8 cellular contexts compared by ENCODE assay signal in genomic region chr13:26051231-26052135, GRCh38. TPM values are rescaled to one million over a fixed set of nuclear protein-coding genes. Genes with fewer than 3 reads are reported as not detected.
A peak's percentile ranks its signal among the peaks of the same experiment; 100 is the strongest.
DNase-seq lines count a peak whose midpoint lies in the region; ATAC-seq and TF ChIP-seq lines count a peak whose summit lies in the region.

Gene SHISA2, minus strand, starts transcription at chr13:26052016. Its CDS starts 1,041 bp downstream, at chr13:26050975.

- H3K9me2 ChIP-seq in GM23338 (ENCODE audit: insufficient read depth) = no peaks in the 10 kb centered on the region

- H3K27ac Mint-ChIP-seq in GM23338 (no peak within 1 kb of the TSS), natural killer cell (no peak within 1 kb of the TSS), type B pancreatic cell (peak within 1 kb of the TSS; percentile 65)
- no peak within 1 kb of the TSS for H3K27ac Mint-ChIP-seq in activated T-helper 17 cell treated with anti-CD3 and anti-CD28 coated beads, Interleukin-2, amount 50 U/mL, for 72 hours

- DNase-seq in GM23338 (ENCODE audit: low spot score) = peak; percentile 82
- peak; percentile 67 for DNase-seq in NCI-H345 (lab: John Stamatoyannopoulos, UW)
- peak; percentile 57 for DNase-seq in fibroblast of pulmonary artery (ENCODE audit: low read depth)
- no peak for DNase-seq in natural killer cell
- no peak for DNase-seq in type B pancreatic cell (ENCODE audit: extremely low spot score, unreplicated experiment)
- DNase-seq in CD1c-positive myeloid dendritic cell (ENCODE audit: extremely low spot score) = no peak

- H3K79me2 ChIP-seq in GM23338 (replicated peaks; ENCODE audit: insufficient read depth) = no peaks in the 10 kb centered on the region; the same call in 1 of the 2 replicates

- peaks cover 58% of the 10 kb centered on the region for H3K27me3 ChIP-seq in GM23338 (ENCODE audit: insufficient read depth)

- H3K36me3 ChIP-seq in GM23338 (ENCODE audit: insufficient read depth) = no peaks in the 10 kb centered on the region

- H3K27ac ChIP-seq in GM23338 (ENCODE audit: low read depth) = no peak within 1 kb of the TSS

- 0 out of 2 replicates have a peak, but pooled peaks cover 6% of the 10 kb centered on the region for H3F3A ChIP-seq in GM23338 (replicated peaks; ENCODE audit: low read depth)

- TF ChIP-seq CTCF in GM23338 (conservative IDR thresholded peaks at IDR 0.05; ENCODE audit: low read depth in 2 of 2) (no peak), fibroblast of pulmonary artery (IDR thresholded peaks at IDR 0.05; ENCODE audit: low read length, missing control alignments) (no peak), natural killer cell (IDR thresholded peaks at IDR 0.05) (no peak), type B pancreatic cell (conservative IDR thresholded peaks at IDR 0.05) (no peak)

- H3K27me3 Mint-ChIP-seq in GM23338 (ENCODE audit: insufficient read depth, low read depth, poor library complexity) (peaks cover 31% of the 10 kb centered on the region), natural killer cell (ENCODE audit: low read depth in 2 of 2) (peaks cover 46 to 69% of the 10 kb centered on the region in 2 donors), type B pancreatic cell (peaks cover 53% of the 10 kb centered on the region)
- peaks cover 24% of the 10 kb centered on the region for H3K27me3 Mint-ChIP-seq in activated T-helper 17 cell treated with anti-CD3 and anti-CD28 coated beads, Interleukin-2, amount 50 U/mL, for 72 hours

- H2AFZ ChIP-seq in GM23338 = peak within 1 kb of the TSS; percentile 100

- H4K20me1 ChIP-seq in GM23338 (replicated peaks; ENCODE audit: insufficient read depth) = 0 out of 2 replicates have a peak, but pooled peaks cover 3% of the 10 kb centered on the region

- peak within 1 kb of the TSS; percentile 94 for H3K4me2 ChIP-seq in GM23338

- peaks cover 22% of the 10 kb centered on the region for H3K4me1 Mint-ChIP-seq in GM23338
- peaks cover 10% of the 10 kb centered on the region for H3K4me1 Mint-ChIP-seq in activated T-helper 17 cell treated with anti-CD3 and anti-CD28 coated beads, Interleukin-2, amount 50 U/mL, for 72 hours
- peaks cover 0 to 8% of the 10 kb centered on the region in 2 donors for H3K4me1 Mint-ChIP-seq in natural killer cell
- H3K4me1 Mint-ChIP-seq in type B pancreatic cell (ENCODE audit: unreplicated experiment) = no peaks in the 10 kb centered on the region

- peak within 1 kb of the TSS; percentile 70 for H3K4me3 Mint-ChIP-seq in GM23338
- H3K4me3 Mint-ChIP-seq in activated T-helper 17 cell treated with anti-CD3 and anti-CD28 coated beads, Interleukin-2, amount 50 U/mL, for 72 hours = peak within 1 kb of the TSS; percentile 61
- peak within 1 kb of the TSS; percentile 55 for H3K4me3 Mint-ChIP-seq in natural killer cell
- peak within 1 kb of the TSS; percentile 79 for H3K4me3 Mint-ChIP-seq in type B pancreatic cell

- H3K4me3 ChIP-seq in GM23338 (peak within 1 kb of the TSS; percentile 82), fibroblast of pulmonary artery (replicated peaks; ENCODE audit: low read depth, low read length) (peak within 1 kb of the TSS; percentile 39)

- peaks cover 19% of the 10 kb centered on the region for H3K4me1 ChIP-seq in GM23338 (ENCODE audit: insufficient read depth)

- H3K9me3 Mint-ChIP-seq in GM23338 (no peaks in the 10 kb centered on the region), natural killer cell (no peaks in the 10 kb centered on the region), type B pancreatic cell (no peaks in the 10 kb centered on the region)
- no peaks in the 10 kb centered on the region for H3K9me3 Mint-ChIP-seq in activated T-helper 17 cell treated with anti-CD3 and anti-CD28 coated beads, Interleukin-2, amount 50 U/mL, for 72 hours

- ATAC-seq in GM23338 (peak; percentile 64), natural killer cell (peak; percentile 52 to 84 (median 68)), HG03565 (IDR thresholded peaks at IDR 0.05; ENCODE audit: unreplicated experiment) (no peak)
- ATAC-seq in activated T-helper 17 cell treated with anti-CD3 and anti-CD28 coated beads, Interleukin-2, amount 50 U/mL, for 72 hours (replicated peaks) = peak; percentile 83

- H3K36me3 Mint-ChIP-seq in GM23338 (ENCODE audit: low read depth) (peaks cover 12% of the 10 kb centered on the region), natural killer cell (no peaks in the 10 kb centered on the region), type B pancreatic cell (no peaks in the 10 kb centered on the region)
- H3K36me3 Mint-ChIP-seq in activated T-helper 17 cell treated with anti-CD3 and anti-CD28 coated beads, Interleukin-2, amount 50 U/mL, for 72 hours (ENCODE audit: low read depth) = no peaks in the 10 kb centered on the region

- intact Hi-C loops in natural killer cell (cut with micrococcal nuclease) = no loop called here

TF ChIP-seq in GM23338, 12 proteins besides CTCF, POLR2A, EP300 and RAD21 (continues in another document):
- no peak for TF ChIP-seq JUNB (IDR thresholded peaks at IDR 0.05; ENCODE audit: unreplicated experiment)
- TF ChIP-seq ZNF462 (CRISPR knock-in tag; IDR thresholded peaks at IDR 0.05) = no peak
- peak; percentile 90 for TF ChIP-seq POLR2AphosphoS5 (IDR thresholded peaks at IDR 0.05; ENCODE audit: low read depth)
- TF ChIP-seq ETS1 (IDR thresholded peaks at IDR 0.05) = no peak
- peak; percentile 38 for TF ChIP-seq EZH2 (IDR thresholded peaks at IDR 0.05; ENCODE audit: low read depth, unreplicated experiment)

RNA-seq across cellular contexts. Expression of gene SHISA2, which starts in this region (rescaled TPM):
- total RNA-seq in GM23338 (2014; rRNA removed; shearing (Covaris generic)) = 33.4 and 37.4 TPM in 2 replicates
- 17.9 and 18.2 TPM in 2 replicates for polyA plus RNA-seq in GM23338 (2016; fragmentation: Nextera tagmentation; extraction: Ambion mirVana)
- under 1 TPM; 0.13 to 0.30 TPM for total RNA-seq in activated T-helper 17 cell treated with anti-CD3 and anti-CD28 coated beads, Interleukin-2, amount 50 U/mL, for 72 hours
- total RNA-seq in natural killer cell (under 1 TPM in 1 of 3 donors, not detected in 2; 0.11 TPM), type B pancreatic cell (ENCODE audit: low replicate concordance) (10.0 and 25.7 TPM in 2 replicates)

Comparison
In these comparisons a context has a peak if more than half of its experiments do, and no peak if none do; other contexts are left out.
1. Peak in ATAC-seq in activated T-helper 17 cell treated with anti-CD3 and anti-CD28 coated beads, Interleukin-2, amount 50 U/mL, for 72 hours; RNA of the gene not detected or under 1 TPM.
2. Peak in ATAC-seq in natural killer cell; RNA of the gene not detected or under 1 TPM.
3. DNase-seq: peak in GM23338 (single experiment), NCI-H345 (single experiment) and fibroblast of pulmonary artery (single experiment); none in natural killer cell (single experiment), type B pancreatic cell (single experiment) and CD1c-positive myeloid dendritic cell (single experiment).
4. Peak in every context shown above with its lines, with median percentiles within 50 percentile points of each other: H3K4me3 Mint-ChIP-seq.